1 cellular context compared by ENCODE assay signal in genomic region chr17:10697092-10698081, GRCh38.
A peak's percentile ranks its signal among the peaks of the same experiment; 100 is the strongest.
TF ChIP-seq lines count a peak whose summit lies in the region.

Gene ADPRM, plus strand, starts transcription at chr17:10697594. Its CDS starts 7,333 bp downstream, at chr17:10704927.
Gene SCO1, minus strand, starts transcription at chr17:10697533. Its CDS starts 26 bp downstream, at chr17:10697507.

TF ChIP-seq in HEK293, 187 proteins besides CTCF, POLR2A, EP300 and RAD21 (continued from another document):
- TF ChIP-seq BCL6B (tag by site-specific recombination; IDR thresholded peaks at IDR 0.05), result no peak
- no peak for TF ChIP-seq ZNF350 (tag by site-specific recombination; IDR thresholded peaks at IDR 0.05)
- peak; percentile 85 for TF ChIP-seq ZEB2 (tag by site-specific recombination; IDR thresholded peaks at IDR 0.05)
- TF ChIP-seq ZNF645 (tag by site-specific recombination; IDR thresholded peaks at IDR 0.05), result no peak
- TF ChIP-seq KLF8 (tag by site-specific recombination; IDR thresholded peaks at IDR 0.05), result 0 out of 2 replicates have a peak, but pooled peaks have one; percentile 41
- peak; percentile 78 for TF ChIP-seq SP3 (tag by site-specific recombination; IDR thresholded peaks at IDR 0.05)
- TF ChIP-seq BCL11B (tag by site-specific recombination; IDR thresholded peaks at IDR 0.05; ENCODE audit: low read depth), result peak; percentile 35; the same call in 1 of the 2 replicates
- peak; percentile 36; the same call in 1 of the 2 replicates for TF ChIP-seq KLF17 (tag by site-specific recombination; IDR thresholded peaks at IDR 0.05)
- TF ChIP-seq ZNF2 (tag by site-specific recombination; IDR thresholded peaks at IDR 0.05), result 0 out of 2 replicates have a peak, but pooled peaks have one; percentile 48
- TF ChIP-seq YY2 (tag by site-specific recombination; IDR thresholded peaks at IDR 0.05), result peak; percentile 38; the same call in 1 of the 2 replicates
